8 cellular contexts compared by ENCODE assay signal in genomic region chr12:123119808-123120207, GRCh38. TPM values are rescaled to one million over a fixed set of nuclear protein-coding genes. Genes with fewer than 3 reads are reported as not detected.
A peak's percentile ranks its signal among the peaks of the same experiment; 100 is the strongest.
DNase-seq lines count a peak whose midpoint lies in the region; ATAC-seq, FAIRE-seq and TF ChIP-seq lines count a peak whose summit lies in the region.

No MANE protein-coding gene starts in this region.

- TF ChIP-seq CTCF in GM10266 (IDR thresholded peaks at IDR 0.05; ENCODE audit: control insufficient read depth, insufficient read depth, low read depth, missing control alignments) (no peak), GM12878 (IDR thresholded peaks at IDR 0.05 in 2 of 3, conservative IDR thresholded peaks at IDR 0.05 in 1 of 3; ENCODE audit: control insufficient read depth in 2 of 3, extremely low read depth in 1 of 3, insufficient read depth in 1 of 3, low read depth in 3 of 3, low read length in 3 of 3) (no peak)

- H3K9me3 ChIP-seq in GM12878 (replicated peaks; ENCODE audit: control insufficient read depth, insufficient read depth, low read length) = no peaks in the 10 kb centered on the region

- RAD21 ChIA-PET in GM12878 (lab: Charles Lee; ENCODE audit: unreplicated experiment) = no interaction called here

- intact Hi-C loops in GM12878 (cut with micrococcal nuclease; ENCODE audit: unreplicated experiment) = no loop called here

- in situ Hi-C loops in GM12878 (cut with MboI) = no loop called here

- SMC1A ChIA-PET in GM12878 (lab: Charles Lee; ENCODE audit: uncharacterized antibody, unreplicated experiment) = interaction anchor here (0.7 to 1.3 kb wide), 3 partner anchors 11 to 118 kb away, joined by 3 to 4 read pairs (median 3); no protein-coding TSS in a partner anchor

- H3K27me3 ChIP-seq in GM12878 (replicated peaks in 1 of 2; ENCODE audit: control insufficient read depth in 2 of 2, insufficient read depth in 2 of 2, low read length in 1 of 2) = no peaks in the 10 kb centered on the region

- no peaks in the 10 kb centered on the region for H3K79me2 ChIP-seq in GM12878 (ENCODE audit: control insufficient read depth, insufficient read depth, low read length)

- peak overlapping the region; percentile 7; the same call in 1 of the 2 replicates for H3K4me2 ChIP-seq in GM12878 (ENCODE audit: control insufficient read depth, insufficient read depth)

- no peak overlapping the region for H3K4me3 ChIP-seq in GM12878

- POLR2A ChIA-PET in GM12878 (lab: Charles Lee) = no interaction called here

- peak; percentile 94 for FAIRE-seq in GM12878 (lab: Jason Lieb, UNC)

- H3K4me1 ChIP-seq in GM12878 (ENCODE audit: control insufficient read depth, insufficient read depth, low read length) = peaks cover 26% of the 10 kb centered on the region

- CTCF ChIA-PET in GM12878 (lab: Yijun Ruan, JAX) = no interaction called here

- peak; percentile 70 for ATAC-seq in GM21737 (IDR thresholded peaks at IDR 0.05; ENCODE audit: unreplicated experiment)
- ATAC-seq in GM12878 = peak; percentile 92

- no peak overlapping the region for H3K9ac ChIP-seq in GM12878 (ENCODE audit: control insufficient read depth, insufficient read depth, low read length)

- WGBS in GM12878 (ENCODE audit: insufficient coverage, insufficient replicate concordance, low lambda C conversion rate, missing lambda C conversion rate) = 1% methylated on average over 7 of the region's 7 CpGs

- TF ChIP-seq POLR2A in GM12878 (IDR thresholded peaks at IDR 0.05; ENCODE audit: low read depth, low read length) = no peak

- DNase-seq in GM10266 (ENCODE audit: extremely low spot score) (peak; percentile 68), NCI-H510A treated with DMSO at 0.1 percent for 48 hours (lab: John Stamatoyannopoulos, UW) (peak; percentile 51), GM12878 (ENCODE audit: low read depth, low spot score) (peak; percentile 57), hypothalamus (lab: John Stamatoyannopoulos, UW) (no peak), pons (ENCODE audit: low spot score) (no peak), NCI-H2029 treated with DMSO at 0.1 percent for 48 hours (lab: John Stamatoyannopoulos, UW) (no peak), OCI-M2 (lab: John Stamatoyannopoulos, UW; ENCODE audit: unreplicated experiment) (no peak)

- H3K27ac ChIP-seq in GM12878 (ENCODE audit: control insufficient read depth, insufficient read depth) = no peak overlapping the region

- H3K36me3 ChIP-seq in GM12878 (ENCODE audit: control insufficient read depth in 2 of 2, insufficient read depth in 2 of 2, low read length in 1 of 2) = no peaks in the 10 kb centered on the region

- peak overlapping the region; percentile 10; the same call in 1 of the 2 replicates for H2AFZ ChIP-seq in GM12878 (ENCODE audit: control insufficient read depth, low read depth, low read length)

- no peak for TF ChIP-seq RAD21 in GM12878 (IDR thresholded peaks at IDR 0.05; ENCODE audit: insufficient read depth, low read depth, low read length)

- BruUV-seq in GM12878 (replicated peaks; lab: Mats Ljungman, UMichigan) = no TSS peak

- no peaks in the 10 kb centered on the region for H4K20me1 ChIP-seq in GM12878 (ENCODE audit: control insufficient read depth, insufficient read depth)

- TF ChIP-seq EP300 in GM12878 (IDR thresholded peaks at IDR 0.05; ENCODE audit: borderline replicate concordance in 1 of 2, control insufficient read depth in 1 of 2, low read depth in 2 of 2, low read length in 2 of 2) = no peak

TF ChIP-seq in GM12878, 131 proteins besides CTCF, POLR2A, EP300 and RAD21 (continues in another document):
- TF ChIP-seq IKZF1 (conservative IDR thresholded peaks at IDR 0.05) (no peak), SRF (IDR thresholded peaks at IDR 0.05; ENCODE audit: low read depth in 2 of 2, low read length in 2 of 2) (peak; percentile 48 to 54; a peak in 1 of 4 replicates), USF1 (IDR thresholded peaks at IDR 0.05; ENCODE audit: borderline replicate concordance, extremely low read length, insufficient read depth, low read depth, low read length) (peak; percentile 51), BHLHE40 (IDR thresholded peaks at IDR 0.05; ENCODE audit: borderline replicate concordance in 1 of 2, low read depth in 2 of 2, low read length in 1 of 2) (peak; percentile 42 to 73; a peak in 3 of 4 replicates), ZNF207 (IDR thresholded peaks at IDR 0.05; ENCODE audit: borderline replicate concordance) (no peak), CREB1 (IDR thresholded peaks at IDR 0.05; ENCODE audit: low read depth) (peak; percentile 75), ZNF687 (IDR thresholded peaks at IDR 0.05) (no peak), CREM (IDR thresholded peaks at IDR 0.05; ENCODE audit: low read depth) (peak; percentile 69), RUNX3 (IDR thresholded peaks at IDR 0.05; ENCODE audit: low read length) (peak; percentile 50), EGR1 (IDR thresholded peaks at IDR 0.05; ENCODE audit: borderline replicate concordance in 1 of 2, low read depth in 2 of 2, low read length in 2 of 2) (no peak), IRF4 (IDR thresholded peaks at IDR 0.05; ENCODE audit: low read depth, low read length) (peak; percentile 63; the same call in 1 of the 2 replicates), NKRF (conservative IDR thresholded peaks at IDR 0.05) (no peak)

RNA-seq across cellular contexts. Expression of gene PITPNM2, which starts 31.1 kb away (rescaled TPM):
- 1.9 and 3.8 TPM in 2 replicates for total RNA-seq in GM12878 (2013; cell fraction: nucleolus; rRNA removed)
- total RNA-seq in GM12878 (2014; rRNA removed) (0.11 and 0.17 TPM in 2 replicates), GM12878 (2014; rRNA removed; fragmentation: Illumina TruSeq; extraction: Trizol) (0.09 and 0.27 TPM in 2 replicates), GM12878 (2021) (0.95 and 0.98 TPM in 2 replicates)
- 0.13 TPM for polyA plus RNA-seq in GM12878 (2011; ENCODE audit: low read depth)
- polyA plus RNA-seq in GM12878 (2011; rRNA removed) (0.56 and 1.0 TPM in 2 replicates), GM12878 (2014; fragmentation: Illumina TruSeq; extraction: Trizol) (0.29 TPM in 2 replicates), GM12878 (2014; fragmentation: Nextera tagmentation; extraction: Ambion mirVana) (under 1 TPM in 1 of 2 experiments, not detected in 1; 0.05 TPM), GM12878 (2014; rRNA removed) (0.24 and 0.25 TPM in 2 replicates), GM12878 (2016; fragmentation: Nextera tagmentation; extraction: Ambion mirVana) (under 1 TPM; 0.03 to 0.08 TPM)
- 0.67 and 0.80 TPM in 2 replicates for polyA plus RNA-seq in GM12878 (2011; cell fraction: cytosol; rRNA removed)
- 2.9 and 3.4 TPM in 2 replicates for polyA plus RNA-seq in GM12878 (2011; cell fraction: nucleus; rRNA removed)
- polyA plus RNA-seq in GM12878 (2012) = 0.26 and 0.34 TPM in 2 replicates
- 1.8 and 1.9 TPM in 2 replicates for polyA minus RNA-seq in GM12878 (2011; rRNA and poly(A)+ RNA removed)
- 0.27 and 0.73 TPM in 2 replicates for polyA minus RNA-seq in GM12878 (2011; cell fraction: cytosol; rRNA and poly(A)+ RNA removed)
- polyA minus RNA-seq in GM12878 (2011; cell fraction: nucleus; rRNA and poly(A)+ RNA removed) = 3.3 and 4.5 TPM in 2 replicates

Comparison
In these comparisons a context has a peak if more than half of its experiments do, and no peak if none do; other contexts are left out.
1. DNase-seq: peak in GM10266 (single experiment), NCI-H510A treated with DMSO at 0.1 percent for 48 hours (single experiment) and GM12878 (single experiment); none in hypothalamus (0 of 51), pons (single experiment), NCI-H2029 treated with DMSO at 0.1 percent for 48 hours (single experiment) and OCI-M2 (single experiment).